In genomic region chr2:239065962-239066361, GRCh38 we compare ENCODE assay signal across 18 cellular contexts.
DNase-seq lines count a peak whose midpoint lies in the region; ATAC-seq and TF ChIP-seq lines count a peak whose summit lies in the region.
"Had no signal": no experiment of that assay in that cellular context is flagged by ENCODE, and none has a peak within 500 bp of the region (broad histone marks: within the 10 kb centered on the region; RNA-seq: fewer than 3 reads in every experiment).

No MANE protein-coding gene starts in this region.

- TF ChIP-seq CTCF in HFFc6 (IDR thresholded peaks at IDR 0.05) (peak; percentile 46; the same call in 1 of the 2 replicates), choroid plexus epithelial cell (conservative IDR thresholded peaks at IDR 0.05; ENCODE audit: low read depth, low read length) (peak; percentile 12), spleen (IDR thresholded peaks at IDR 0.05 in 8 of 11, conservative IDR thresholded peaks at IDR 0.05 in 3 of 11) (no peak)

- no peak for ATAC-seq in HG03159 (IDR thresholded peaks at IDR 0.05; ENCODE audit: unreplicated experiment)
- ATAC-seq: K562, Panc1 had no signal

- WGBS in spleen, 5 donors = 83 to 95% (median 94%) methylated on average over 4 to 11 of the region's 11 CpGs

- no peak overlapping the region for H3K27ac Mint-ChIP-seq in HFFc6

- H3K4me3 ChIP-seq in choroid plexus epithelial cell (ENCODE audit: low read depth, low read length) (no peak overlapping the region), spleen (no peak overlapping the region)
- H3K4me3 ChIP-seq: K562, MG63 had no signal

- H3K4me3 Mint-ChIP-seq in HFFc6 = no peak overlapping the region
- H3K4me3 Mint-ChIP-seq: CD14-positive monocyte had no signal

- DNase-seq in ELF-1 (ENCODE audit: low read depth, low spot score) = peak; percentile 28
- DNase-seq in HFFc6 = no peak
- peak; percentile 60 for DNase-seq in choroid plexus epithelial cell (ENCODE audit: low read depth)
- peak; percentile 57 for DNase-seq in spleen
- no peak for DNase-seq in hypothalamus (lab: John Stamatoyannopoulos, UW)
- no peak for DNase-seq in A172 (ENCODE audit: low spot score)
- DNase-seq: ACHN, GDM1, MG63, NCI-H1092, NCI-H1436, NCI-H1930, NCI-H510A, NCI-H748 treated with DMSO at 0.1 percent for 48 hours had no signal

- no peaks in the 10 kb centered on the region for H3K9me3 ChIP-seq in spleen
- H3K9me3 ChIP-seq: MG63 had no signal

- no peak for TF ChIP-seq POLR2A in spleen (IDR thresholded peaks at IDR 0.05)

- intact Hi-C loops in spleen (cut with DNase I; ENCODE audit: low total_unique reads) = no loop called here

- H3K36me3 ChIP-seq in spleen = peaks cover 3 to 92% (median 53%) of the 10 kb centered on the region in 6 donors
- H3K36me3 ChIP-seq: MG63 had no signal

- peaks cover 0 to 13% (median 0%) of the 10 kb centered on the region in 6 donors for H3K4me1 ChIP-seq in spleen

- peaks cover 6% of the 10 kb centered on the region; the same call in 1 of the 2 replicates for H3K36me3 Mint-ChIP-seq in HFFc6 (ENCODE audit: low read depth)

- no peaks in the 10 kb centered on the region for H3K4me1 Mint-ChIP-seq in HFFc6 (ENCODE audit: low read depth)
- H3K4me1 Mint-ChIP-seq: CD14-positive monocyte had no signal

- peaks cover 9% of the 10 kb centered on the region for H3K9me3 Mint-ChIP-seq in HFFc6
- H3K9me3 Mint-ChIP-seq: CD14-positive monocyte had no signal

- no peak overlapping the region for H3K27ac ChIP-seq in spleen

- H3K27me3 ChIP-seq in spleen (replicated peaks in 1 of 7) = no peaks in the 10 kb centered on the region
- H3K27me3 ChIP-seq: MG63 had no signal

- no peaks in the 10 kb centered on the region for H3K27me3 Mint-ChIP-seq in HFFc6 (ENCODE audit: insufficient read depth)

Comparison
In these comparisons a context has a peak if more than half of its experiments do, and no peak if none do; other contexts are left out.
1. DNase-seq: peak in ELF-1 (single experiment), choroid plexus epithelial cell (single experiment) and spleen (single experiment); none in HFFc6 (single experiment), hypothalamus (0 of 51) and A172 (single experiment).
2. CTCF ChIP-seq: peak in HFFc6 (single experiment) and choroid plexus epithelial cell (single experiment); none in spleen (0 of 11).